Comparison of ENCODE assay signal across 8 cellular contexts in the genomic region with DNA sequence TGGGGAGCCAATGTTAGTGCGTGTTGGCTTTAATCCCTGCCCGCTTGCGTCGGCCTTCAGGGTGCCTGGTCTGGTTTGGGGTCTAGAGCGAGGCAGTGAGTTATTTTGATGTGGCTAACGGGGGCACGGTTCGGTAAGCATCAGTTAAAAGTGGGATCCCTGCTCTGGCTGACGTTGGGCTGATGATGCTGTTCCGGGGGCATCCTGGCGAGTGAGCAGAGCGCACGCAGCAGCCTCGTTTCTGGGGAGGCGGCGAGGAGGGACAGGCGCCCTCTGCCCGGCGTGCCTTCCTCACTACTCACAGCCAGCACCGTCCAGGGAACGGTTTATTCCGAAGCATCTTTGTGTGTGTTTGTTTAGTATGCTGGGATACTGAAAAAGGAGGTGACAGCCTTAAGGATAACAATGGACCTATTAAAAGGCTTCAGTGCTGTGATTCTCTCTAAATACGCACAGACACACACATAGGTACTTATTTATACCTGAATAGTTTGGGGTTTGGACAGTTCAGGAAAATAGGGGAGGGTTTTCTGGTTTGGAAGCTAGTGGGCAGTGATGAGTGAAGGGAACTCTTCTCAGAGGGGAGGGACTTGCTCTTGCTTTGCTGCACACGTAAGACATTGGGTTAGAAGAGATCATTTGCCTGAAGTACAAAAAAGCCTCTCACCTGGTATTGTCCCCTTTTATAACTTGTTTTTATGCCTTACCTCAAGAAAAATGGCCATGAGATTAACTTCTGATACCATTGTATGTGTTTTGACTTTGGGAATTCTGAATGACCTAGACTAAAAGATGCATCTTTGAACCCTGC. TPM values are rescaled to one million over a fixed set of nuclear protein-coding genes. Genes with fewer than 3 reads are reported as not detected.
DNase-seq lines count a peak whose midpoint lies in the region; ATAC-seq and TF ChIP-seq lines count a peak whose summit lies in the region.

No MANE protein-coding gene starts in this region.

- peak overlapping the region; percentile 96 for H3K27ac Mint-ChIP-seq in mesothelial cell of epicardium

- H3K9me3 ChIP-seq in endocrine pancreas (ENCODE audit: control insufficient read depth, low read length) (no peaks in the 10 kb centered on the region), suprapubic skin (no peaks in the 10 kb centered on the region)

- H3K36me3 Mint-ChIP-seq in mesothelial cell of epicardium: no peaks in the 10 kb centered on the region

- peak in 1 of 2 donors; percentile 8 for TF ChIP-seq POLR2A in suprapubic skin (IDR thresholded peaks at IDR 0.05)

- peak overlapping the region; percentile 98 for H3K4me3 Mint-ChIP-seq in mesothelial cell of epicardium

- peak overlapping the region; percentile 78 for H3K9ac ChIP-seq in endocrine pancreas (ENCODE audit: control insufficient read depth, insufficient read depth, low read length)

- TF ChIP-seq CTCF in VCaP (conservative IDR thresholded peaks at IDR 0.05) (peak; percentile 64), mesothelial cell of epicardium (IDR thresholded peaks at IDR 0.05; ENCODE audit: unreplicated experiment) (no peak), suprapubic skin (IDR thresholded peaks at IDR 0.05) (peak in 1 of 2 donors; percentile 30)

- no peaks in the 10 kb centered on the region for H3K36me3 ChIP-seq in endocrine pancreas (ENCODE audit: control insufficient read depth, insufficient read depth, low read length)
- no peaks in the 10 kb centered on the region for H3K36me3 ChIP-seq in suprapubic skin

- peaks cover 12% of the 10 kb centered on the region for H3K4me1 ChIP-seq in endocrine pancreas (ENCODE audit: control insufficient read depth, insufficient read depth, low read length)
- H3K4me1 ChIP-seq in suprapubic skin: peaks cover 68% of the 10 kb centered on the region

- H3K4me3 ChIP-seq in endocrine pancreas (ENCODE audit: control insufficient read depth, insufficient read depth, low read length) (peak overlapping the region; percentile 90), suprapubic skin (peak overlapping the region; percentile 68)

- ATAC-seq in GM18907 (IDR thresholded peaks at IDR 0.05; ENCODE audit: unreplicated experiment): peak; percentile 40
- ATAC-seq in HG03378 (IDR thresholded peaks at IDR 0.05; ENCODE audit: unreplicated experiment): peak; percentile 36

- DNase-seq in Ammon's horn (ENCODE audit: low spot score) (peak; percentile 77), mesothelial cell of epicardium (ENCODE audit: low spot score in 2 of 2, unreplicated experiment in 2 of 2) (peak in 1 of 2 experiments; percentile 49), suprapubic skin (ENCODE audit: low spot score in 2 of 2) (no peak), CD1c-positive myeloid dendritic cell (ENCODE audit: extremely low spot score) (no peak)

- 1% methylated on average over 24 of the region's 24 CpGs for WGBS in suprapubic skin

- H3K9me3 Mint-ChIP-seq in mesothelial cell of epicardium: no peaks in the 10 kb centered on the region

- no peaks in the 10 kb centered on the region for H3K27me3 Mint-ChIP-seq in mesothelial cell of epicardium (ENCODE audit: low read depth)

- no peaks in the 10 kb centered on the region for H3K27me3 ChIP-seq in endocrine pancreas (ENCODE audit: control insufficient read depth, insufficient read depth, low read length)
- no peaks in the 10 kb centered on the region for H3K27me3 ChIP-seq in suprapubic skin

- peak overlapping the region; percentile 83 for H3K27ac ChIP-seq in VCaP
- peak overlapping the region; percentile 91 for H3K27ac ChIP-seq in suprapubic skin

- peaks cover 76% of the 10 kb centered on the region for H3K4me1 Mint-ChIP-seq in mesothelial cell of epicardium

- TF ChIP-seq EP300 in suprapubic skin (IDR thresholded peaks at IDR 0.05): no peak

RNA-seq across cellular contexts. Expression of gene CRIM1, which starts 2.1 kb away (rescaled TPM):
- total RNA-seq in mesothelial cell of epicardium (58.3 to 69.7 TPM (median 61.8 TPM) in 3 replicates), suprapubic skin (100 to 1,000 TPM in 2 of 4 donors, 10 to 100 TPM in 2; 72.6 to 162 (median 112) TPM)
